ENCODE assay signal across 18 cellular contexts in the genomic region with DNA sequence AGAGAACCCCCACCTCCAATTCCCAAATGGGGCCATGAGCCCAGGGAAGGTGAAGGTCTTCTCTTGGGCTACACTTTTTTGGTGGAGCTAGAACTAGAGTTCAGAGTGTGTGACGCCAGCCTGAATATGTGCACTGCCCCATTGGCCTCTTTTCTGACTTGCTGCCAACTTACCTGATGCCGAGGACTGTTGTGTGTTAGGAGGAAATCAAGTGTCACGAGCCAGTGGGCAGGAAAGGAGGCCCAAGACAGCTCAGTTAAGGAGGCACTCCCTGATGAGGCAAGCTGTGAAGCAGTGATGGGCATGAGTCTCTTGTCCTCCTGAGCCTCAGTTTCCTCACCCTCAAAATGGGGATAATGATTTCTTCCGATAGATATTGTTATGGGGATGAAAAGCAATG.
DNase-seq lines count a peak whose midpoint lies in the region; ATAC-seq and TF ChIP-seq lines count a peak whose summit lies in the region.
"Had no signal": no experiment of that assay in that cellular context is flagged by ENCODE, and none has a peak within 500 bp of the region (broad histone marks: within the 10 kb centered on the region; RNA-seq: fewer than 3 reads in every experiment).

No MANE protein-coding gene starts in this region.

- H3K9me3 Mint-ChIP-seq in activated T-cell treated with anti-CD3 and anti-CD28 coated beads, Interleukin-2, amount 50 U/mL, for 72 hours, result no peaks in the 10 kb centered on the region
- H3K9me3 Mint-ChIP-seq in natural killer cell treated with Interleukin-12 subunit alpha and Interleukin-12 subunit beta and Interleukin-15 and Interleukin-18, amount 100 ng/mL, for 72 hours, result no peaks in the 10 kb centered on the region
- H3K9me3 Mint-ChIP-seq: CD4-positive, alpha-beta T cell; HFFc6 had no signal

- no peak for ATAC-seq in activated T-cell treated with anti-CD3 and anti-CD28 coated beads, Interleukin-2, amount 50 U/mL, for 72 hours (replicated peaks in 1 of 2)
- ATAC-seq in natural killer cell treated with Interleukin-12 subunit alpha and Interleukin-12 subunit beta and Interleukin-15 and Interleukin-18, amount 100 ng/mL, for 72 hours, result no peak
- no peak for ATAC-seq in GM19452 (IDR thresholded peaks at IDR 0.05; ENCODE audit: unreplicated experiment)
- ATAC-seq: GM12878 had no signal

- DNase-seq in epithelial cell of proximal tubule (ENCODE audit: low read depth) (peak; percentile 12), renal cortical epithelial cell (ENCODE audit: low read depth) (peak; percentile 41), SHP77 (lab: John Stamatoyannopoulos, UW) (no peak)
- no peak for DNase-seq in activated T-cell treated with anti-CD3 and anti-CD28 coated beads, Interleukin-2, amount 50 U/mL, for 72 hours
- no peak for DNase-seq in natural killer cell treated with Interleukin-12 subunit alpha and Interleukin-12 subunit beta and Interleukin-15 and Interleukin-18, amount 100 ng/mL, for 72 hours (ENCODE audit: low spot score)
- DNase-seq: CD4-positive, alpha-beta T cell; CD8-positive, alpha-beta memory T cell; DMS 273 treated with DMSO at 0.1 percent for 48 hours; DMS79; EL; GDM1; GOT3; HFFc6 had no signal

- H3K27me3 Mint-ChIP-seq in activated T-cell treated with anti-CD3 and anti-CD28 coated beads, Interleukin-2, amount 50 U/mL, for 72 hours (ENCODE audit: low read depth), result peaks cover 17% of the 10 kb centered on the region
- H3K27me3 Mint-ChIP-seq in natural killer cell treated with Interleukin-12 subunit alpha and Interleukin-12 subunit beta and Interleukin-15 and Interleukin-18, amount 100 ng/mL, for 72 hours, result peaks cover 13 to 19% of the 10 kb centered on the region in 2 donors

- no peaks in the 10 kb centered on the region for H3K36me3 Mint-ChIP-seq in activated T-cell treated with anti-CD3 and anti-CD28 coated beads, Interleukin-2, amount 50 U/mL, for 72 hours (ENCODE audit: insufficient read depth in 2 of 2)
- H3K36me3 Mint-ChIP-seq in natural killer cell treated with Interleukin-12 subunit alpha and Interleukin-12 subunit beta and Interleukin-15 and Interleukin-18, amount 100 ng/mL, for 72 hours, result no peaks in the 10 kb centered on the region
- H3K36me3 Mint-ChIP-seq: CD14-positive monocyte; CD8-positive, alpha-beta memory T cell had no signal

- no peak for TF ChIP-seq RAD21 in Ishikawa (IDR thresholded peaks at IDR 0.05; ENCODE audit: low read depth)

- no peaks in the 10 kb centered on the region for H3K4me1 Mint-ChIP-seq in activated T-cell treated with anti-CD3 and anti-CD28 coated beads, Interleukin-2, amount 50 U/mL, for 72 hours (ENCODE audit: low read depth)
- no peaks in the 10 kb centered on the region for H3K4me1 Mint-ChIP-seq in natural killer cell treated with Interleukin-12 subunit alpha and Interleukin-12 subunit beta and Interleukin-15 and Interleukin-18, amount 100 ng/mL, for 72 hours (ENCODE audit: low read depth in 2 of 2)
- H3K4me1 Mint-ChIP-seq: CD14-positive monocyte; CD8-positive, alpha-beta memory T cell had no signal

- TF ChIP-seq EP300 in Ishikawa (IDR thresholded peaks at IDR 0.05; ENCODE audit: borderline replicate concordance), result no peak

- no peak overlapping the region for H3K27ac Mint-ChIP-seq in activated T-cell treated with anti-CD3 and anti-CD28 coated beads, Interleukin-2, amount 50 U/mL, for 72 hours
- H3K27ac Mint-ChIP-seq in natural killer cell treated with Interleukin-12 subunit alpha and Interleukin-12 subunit beta and Interleukin-15 and Interleukin-18, amount 100 ng/mL, for 72 hours, result no peak overlapping the region
- H3K27ac Mint-ChIP-seq: CD14-positive monocyte; CD4-positive, alpha-beta T cell; CD8-positive, alpha-beta memory T cell; HFFc6 had no signal

- H3K4me3 ChIP-seq in epithelial cell of proximal tubule (ENCODE audit: low read depth, low read length), result no peak overlapping the region
- H3K4me3 ChIP-seq: GM12878, HAP-1 had no signal

- TF ChIP-seq CTCF in epithelial cell of proximal tubule (conservative IDR thresholded peaks at IDR 0.05; ENCODE audit: low read depth, low read length), result no peak

- H3K4me3 Mint-ChIP-seq in activated T-cell treated with anti-CD3 and anti-CD28 coated beads, Interleukin-2, amount 50 U/mL, for 72 hours, result no peak overlapping the region
- no peak overlapping the region for H3K4me3 Mint-ChIP-seq in natural killer cell treated with Interleukin-12 subunit alpha and Interleukin-12 subunit beta and Interleukin-15 and Interleukin-18, amount 100 ng/mL, for 72 hours
- H3K4me3 Mint-ChIP-seq: CD14-positive monocyte; CD4-positive, alpha-beta T cell; CD8-positive, alpha-beta memory T cell; HFFc6 had no signal

TF ChIP-seq in Ishikawa, 13 proteins besides CTCF, POLR2A, EP300 and RAD21:
- TF ChIP-seq NFIC (IDR thresholded peaks at IDR 0.05), result peak; percentile 46; the same call in 1 of the 2 replicates
- TF ChIP-seq TEAD4 (IDR thresholded peaks at IDR 0.05), result no peak
- TF ChIP-seq, protein P1, sequence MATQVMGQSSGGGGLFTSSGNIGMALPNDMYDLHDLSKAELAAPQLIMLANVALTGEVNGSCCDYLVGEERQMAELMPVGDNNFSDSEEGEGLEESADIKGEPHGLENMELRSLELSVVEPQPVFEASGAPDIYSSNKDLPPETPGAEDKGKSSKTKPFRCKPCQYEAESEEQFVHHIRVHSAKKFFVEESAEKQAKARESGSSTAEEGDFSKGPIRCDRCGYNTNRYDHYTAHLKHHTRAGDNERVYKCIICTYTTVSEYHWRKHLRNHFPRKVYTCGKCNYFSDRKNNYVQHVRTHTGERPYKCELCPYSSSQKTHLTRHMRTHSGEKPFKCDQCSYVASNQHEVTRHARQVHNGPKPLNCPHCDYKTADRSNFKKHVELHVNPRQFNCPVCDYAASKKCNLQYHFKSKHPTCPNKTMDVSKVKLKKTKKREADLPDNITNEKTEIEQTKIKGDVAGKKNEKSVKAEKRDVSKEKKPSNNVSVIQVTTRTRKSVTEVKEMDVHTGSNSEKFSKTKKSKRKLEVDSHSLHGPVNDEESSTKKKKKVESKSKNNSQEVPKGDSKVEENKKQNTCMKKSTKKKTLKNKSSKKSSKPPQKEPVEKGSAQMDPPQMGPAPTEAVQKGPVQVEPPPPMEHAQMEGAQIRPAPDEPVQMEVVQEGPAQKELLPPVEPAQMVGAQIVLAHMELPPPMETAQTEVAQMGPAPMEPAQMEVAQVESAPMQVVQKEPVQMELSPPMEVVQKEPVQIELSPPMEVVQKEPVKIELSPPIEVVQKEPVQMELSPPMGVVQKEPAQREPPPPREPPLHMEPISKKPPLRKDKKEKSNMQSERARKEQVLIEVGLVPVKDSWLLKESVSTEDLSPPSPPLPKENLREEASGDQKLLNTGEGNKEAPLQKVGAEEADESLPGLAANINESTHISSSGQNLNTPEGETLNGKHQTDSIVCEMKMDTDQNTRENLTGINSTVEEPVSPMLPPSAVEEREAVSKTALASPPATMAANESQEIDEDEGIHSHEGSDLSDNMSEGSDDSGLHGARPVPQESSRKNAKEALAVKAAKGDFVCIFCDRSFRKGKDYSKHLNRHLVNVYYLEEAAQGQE (IDR thresholded peaks at IDR 0.05; ENCODE audit: low read depth), result no peak

Comparison
In these comparisons a context has a peak if more than half of its experiments do, and no peak if none do; other contexts are left out.
1. DNase-seq: peak in epithelial cell of proximal tubule (single experiment) and renal cortical epithelial cell (single experiment); none in activated T-cell treated with anti-CD3 and anti-CD28 coated beads, Interleukin-2, amount 50 U/mL, for 72 hours (0 of 2), natural killer cell treated with Interleukin-12 subunit alpha and Interleukin-12 subunit beta and Interleukin-15 and Interleukin-18, amount 100 ng/mL, for 72 hours (single experiment) and SHP77 (0 of 2).